ENCODE assay signal across 25 cellular contexts in the genomic region with DNA sequence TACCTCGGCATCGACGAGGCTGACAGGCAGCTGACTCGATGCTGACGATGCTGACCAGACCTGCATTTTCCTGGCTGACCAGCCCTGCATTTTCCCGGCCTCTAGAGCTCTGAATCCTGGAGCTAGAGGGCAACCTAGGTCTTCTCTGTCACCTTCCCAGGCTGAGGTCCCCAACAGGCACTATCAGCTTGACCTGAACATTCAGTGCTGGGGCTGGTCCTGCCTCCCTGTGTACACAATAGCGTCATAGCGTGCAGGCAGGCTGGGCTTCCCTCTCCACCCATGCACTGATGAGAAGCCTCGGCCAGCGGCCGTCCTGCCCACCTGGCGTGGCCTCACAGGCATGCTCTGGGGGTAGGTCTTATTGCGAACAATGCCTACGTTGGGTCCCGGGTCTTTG.
DNase-seq lines count a peak whose midpoint lies in the region; ATAC-seq, FAIRE-seq and TF ChIP-seq lines count a peak whose summit lies in the region.
"Had no signal": no experiment of that assay in that cellular context is flagged by ENCODE, and none has a peak within 500 bp of the region (broad histone marks: within the 10 kb centered on the region; RNA-seq: fewer than 3 reads in every experiment).

No MANE protein-coding gene starts in this region.

- H2BK20ac ChIP-seq in IMR-90 (ENCODE audit: low read depth, low read length): no peak overlapping the region

- no peak overlapping the region for H2AK5ac ChIP-seq in IMR-90 (ENCODE audit: low read depth, low read length)

- H3K23ac ChIP-seq in IMR-90 (ENCODE audit: low read depth, low read length): no peak overlapping the region

- H2AFZ ChIP-seq in DND-41 (ENCODE audit: low read depth, low read length) (no peak overlapping the region), IMR-90 (replicated peaks; ENCODE audit: low read length, poor library complexity) (peak overlapping the region; percentile 43), HepG2 (ENCODE audit: low read length) (no peak overlapping the region)

- no peak for TF ChIP-seq RAD21 in IMR-90 (IDR thresholded peaks at IDR 0.05; ENCODE audit: low read length)
- no peak for TF ChIP-seq RAD21 in HepG2 (CRISPR knock-in tag; IDR thresholded peaks at IDR 0.05)

- no peak overlapping the region for H4K8ac ChIP-seq in IMR-90 (ENCODE audit: low read depth in 2 of 2, low read length in 2 of 2)

- no peak overlapping the region for H3K56ac ChIP-seq in IMR-90 (ENCODE audit: extremely low read depth, insufficient read depth, low read length)

- BruUV-seq in IMR-90 (replicated peaks; lab: Mats Ljungman, UMichigan) (no TSS peak), HepG2 (replicated peaks; lab: Mats Ljungman, UMichigan) (no TSS peak), A673 (replicated peaks; lab: Mats Ljungman, UMichigan) (no TSS peak)

- H3K18ac ChIP-seq in IMR-90 (ENCODE audit: low read depth, low read length): no peak overlapping the region

- H4K20me1 ChIP-seq in DND-41 (ENCODE audit: insufficient read depth, low read length) (no peaks in the 10 kb centered on the region), IMR-90 (ENCODE audit: insufficient read depth, low read length) (no peaks in the 10 kb centered on the region; the same call in 1 of the 2 replicates), HepG2 (ENCODE audit: insufficient read depth, low read length) (peaks cover 4% of the 10 kb centered on the region; the same call in 1 of the 2 replicates)
- H4K20me1 ChIP-seq: BLaER1 had no signal

- CTCF ChIA-PET in IMR-90 (lab: Yijun Ruan, JAX): no interaction called here
- CTCF ChIA-PET in HepG2 (lab: Yijun Ruan, JAX; ENCODE audit: low intra/inter-chr PET ratio, low total read pairs): no interaction called here
- CTCF ChIA-PET in A673 (lab: Charles Lee): no interaction called here

- no peak overlapping the region for H2BK5ac ChIP-seq in IMR-90 (ENCODE audit: low read depth, low read length, poor library complexity, severe bottlenecking)

- no peak overlapping the region for H4K5ac ChIP-seq in IMR-90 (ENCODE audit: low read depth, low read length)

- no peak overlapping the region for H2BK15ac ChIP-seq in IMR-90 (ENCODE audit: low read depth, low read length)

- intact Hi-C loops in IMR-90 (cut with micrococcal nuclease): no loop called here
- intact Hi-C loops in HepG2 (cut with micrococcal nuclease; ENCODE audit: unreplicated experiment): no loop called here
- intact Hi-C loops in A673 (cut with micrococcal nuclease; ENCODE audit: unreplicated experiment): no loop called here

- H3K27me3 ChIP-seq in DND-41 (ENCODE audit: insufficient read depth, low read length, poor library complexity): no peaks in the 10 kb centered on the region
- peaks cover 13% of the 10 kb centered on the region for H3K27me3 ChIP-seq in IMR-90 (ENCODE audit: control insufficient read depth, insufficient read depth, low read length)
- no peaks in the 10 kb centered on the region for H3K27me3 ChIP-seq in HepG2 (ENCODE audit: control insufficient read depth in 1 of 2, insufficient read depth in 2 of 2, low read length in 2 of 2)
- no peaks in the 10 kb centered on the region for H3K27me3 ChIP-seq in A673 (replicated peaks; ENCODE audit: insufficient read depth, low read depth, low read length, poor library complexity)
- H3K27me3 ChIP-seq: ascending aorta, BLaER1, vagina had no signal

- dilution Hi-C loops in IMR-90 (cut with HindIII; ENCODE audit: low sequenced_read_pairs, unreplicated experiment): no loop called here

- TF ChIP-seq CTCF in DND-41 (IDR thresholded peaks at IDR 0.05; ENCODE audit: borderline replicate concordance, extremely low read depth, low read length, poor library complexity, severe bottlenecking) (no peak), IMR-90 (conservative IDR thresholded peaks at IDR 0.05; ENCODE audit: low read depth, low read length) (no peak), epithelial cell of esophagus (IDR thresholded peaks at IDR 0.05; ENCODE audit: insufficient read depth, low read depth, low read length, missing control alignments) (no peak), HepG2 (CRISPR knock-in tag; IDR thresholded peaks at IDR 0.05) (peak; percentile 15; the same call in 1 of the 2 replicates), A673 (conservative IDR thresholded peaks at IDR 0.05; ENCODE audit: low read depth, low read length) (no peak)

- no peak for TF ChIP-seq POLR2A in IMR-90 (IDR thresholded peaks at IDR 0.05; ENCODE audit: low read depth, low read length)
- TF ChIP-seq POLR2A in HepG2 (IDR thresholded peaks at IDR 0.05; ENCODE audit: insufficient read depth in 1 of 2, low read depth in 2 of 2, low read length in 2 of 2): no peak

- no peak overlapping the region for H2BK120ac ChIP-seq in IMR-90 (ENCODE audit: low read depth, low read length)

- H3K14ac ChIP-seq in IMR-90 (replicated peaks; ENCODE audit: low read depth, low read length): no peak overlapping the region

- H4K91ac ChIP-seq in IMR-90 (ENCODE audit: insufficient read depth, low read depth, low read length): no peak overlapping the region

- H3K4me3 ChIP-seq in DND-41 (ENCODE audit: low read depth in 1 of 2, low read length in 2 of 2) (no peak overlapping the region), IMR-90 (ENCODE audit: insufficient read depth, low read depth, low read length) (no peak overlapping the region), epithelial cell of esophagus (ENCODE audit: low read length) (no peak overlapping the region), HepG2 (replicated peaks in 1 of 3; ENCODE audit: insufficient read depth in 1 of 3, low read depth in 2 of 3, low read length in 3 of 3) (no peak overlapping the region), A673 (ENCODE audit: low read depth, low read length, poor library complexity, severe bottlenecking) (no peak overlapping the region)
- H3K4me3 ChIP-seq: ascending aorta, BLaER1, psoas muscle, thoracic aorta, vagina had no signal

- ATAC-seq in DND-41 (ENCODE audit: insufficient read depth, low read depth): no peak
- ATAC-seq in IMR-90 (ENCODE audit: low read depth): no peak
- ATAC-seq in HepG2: no peak; the same call in none of the 3 replicates
- no peak for ATAC-seq in GM19328 (IDR thresholded peaks at IDR 0.05; ENCODE audit: unreplicated experiment)
- ATAC-seq in HG03280 (IDR thresholded peaks at IDR 0.05; ENCODE audit: unreplicated experiment): no peak
- ATAC-seq: psoas muscle had no signal

- in situ Hi-C loops in IMR-90 (cut with MboI; ENCODE audit: low sequenced_read_pairs) (no loop called here), HepG2 (cut with HindIII; ENCODE audit: extremely low pct_ligation_motif_present, low pct_unique_long_range_greater_than_20kb) (no loop called here)

- H3K9me3 ChIP-seq in DND-41 (ENCODE audit: insufficient read depth, low read length, severe bottlenecking) (no peaks in the 10 kb centered on the region), IMR-90 (ENCODE audit: control insufficient read depth, insufficient read depth, low read length) (no peaks in the 10 kb centered on the region), HepG2 (ENCODE audit: low read length) (no peaks in the 10 kb centered on the region), A673 (ENCODE audit: low read depth, low read length, poor library complexity, severe bottlenecking) (no peaks in the 10 kb centered on the region)
- H3K9me3 ChIP-seq: ascending aorta, BLaER1, psoas muscle, thoracic aorta, vagina had no signal

- H3K4me1 ChIP-seq in DND-41 (ENCODE audit: insufficient read depth, low read length) (peaks cover 44% of the 10 kb centered on the region), IMR-90 (ENCODE audit: control insufficient read depth, insufficient read depth, low read length) (peaks cover 2% of the 10 kb centered on the region; the same call in 1 of the 2 replicates), HepG2 (ENCODE audit: insufficient read depth, low read length) (no peaks in the 10 kb centered on the region), A673 (ENCODE audit: insufficient read depth, low read length, poor library complexity, severe bottlenecking) (no peaks in the 10 kb centered on the region)
- H3K4me1 ChIP-seq: ascending aorta, vagina had no signal

- peak overlapping the region; percentile 65 for H2AK9ac ChIP-seq in IMR-90 (replicated peaks; ENCODE audit: low read depth, low read length, poor library complexity)

- no peak for FAIRE-seq in HepG2 (lab: Jason Lieb, UNC)

- no peak overlapping the region for H3K4ac ChIP-seq in IMR-90 (ENCODE audit: low read depth, low read length)

- H3K79me1 ChIP-seq in IMR-90 (ENCODE audit: low read depth in 1 of 2, low read length in 2 of 2): no peaks in the 10 kb centered on the region

- 61% methylated on average over 6 of the region's 15 CpGs; no CpG with 5 or more reads in 1 of the 2 experiments for WGBS in IMR-90 (ENCODE audit: extremely low coverage in 2 of 2, insufficient read length in 1 of 2), 2 experiments
- 92% methylated on average over 7 of the region's 15 CpGs for WGBS in HepG2 (ENCODE audit: low lambda C conversion rate)

- H3K79me2 ChIP-seq in DND-41 (ENCODE audit: insufficient read depth, low read length) (no peaks in the 10 kb centered on the region), HepG2 (ENCODE audit: insufficient read depth, low read length) (no peaks in the 10 kb centered on the region)

- POLR2A ChIA-PET in IMR-90 (lab: Charles Lee; ENCODE audit: unreplicated experiment): no interaction called here
- POLR2A ChIA-PET in HepG2 (lab: Yijun Ruan, JAX): no interaction called here
- POLR2A ChIA-PET in A673 (lab: Charles Lee; ENCODE audit: low non-redundant PET): no interaction called here

- TF ChIP-seq EP300 in HepG2 (IDR thresholded peaks at IDR 0.05; ENCODE audit: low read depth in 2 of 2, low read length in 2 of 2) (no peak), HepG2 (CRISPR knock-in tag; IDR thresholded peaks at IDR 0.05; ENCODE audit: borderline replicate concordance) (no peak)

- H3K27ac ChIP-seq in DND-41 (ENCODE audit: low read length) (peak overlapping the region; percentile 92), IMR-90 (ENCODE audit: insufficient read depth, low read length) (no peak overlapping the region), HepG2 (ENCODE audit: extremely low read length, insufficient read depth, low read length) (no peak overlapping the region), A673 (ENCODE audit: low read depth, low read length, poor library complexity, severe bottlenecking) (no peak overlapping the region)
- H3K27ac ChIP-seq: ascending aorta, BLaER1, HL-60, psoas muscle, thoracic aorta, vagina had no signal

- H3K9me1 ChIP-seq in IMR-90 (ENCODE audit: insufficient read depth, low read length): peaks cover 4% of the 10 kb centered on the region; the same call in 1 of the 2 replicates

- H3K9ac ChIP-seq in DND-41 (ENCODE audit: low read depth, low read length) (no peak overlapping the region), IMR-90 (ENCODE audit: low read depth, low read length) (no peak overlapping the region), HepG2 (ENCODE audit: insufficient read depth, low read depth, low read length) (no peak overlapping the region)
- H3K9ac ChIP-seq: BLaER1 had no signal

- H3K4me2 ChIP-seq in DND-41 (ENCODE audit: insufficient read depth, low read length): no peak overlapping the region
- no peak overlapping the region for H3K4me2 ChIP-seq in IMR-90 (ENCODE audit: low read depth, low read length)
- no peak overlapping the region for H3K4me2 ChIP-seq in HepG2 (ENCODE audit: low read depth, low read length)
- H3K4me2 ChIP-seq: BLaER1 had no signal

- no peak for DNase-seq in DND-41
- DNase-seq in IMR-90: no peak
- DNase-seq in epithelial cell of esophagus (ENCODE audit: low read depth): peak; percentile 41
- DNase-seq in HepG2 (ENCODE audit: low spot score): no peak
- no peak for DNase-seq in stimulated activated CD4-positive, alpha-beta T cell treated with anti-CD3 and anti-CD28 coated beads, Interleukin-4, amount 100 ng/mL, for 24 hours
- DNase-seq in A673 (ENCODE audit: low spot score): no peak
- DNase-seq: ACHN; activated CD4-positive, alpha-beta T cell treated with anti-CD3 and anti-CD28 coated beads, Interleukin-2, amount 50 U/mL, for 4 hours; activated CD4-positive, CD25-positive, alpha-beta regulatory T cell; activated CD8-positive, alpha-beta memory T cell treated with anti-CD3 and anti-CD28 coated beads, Interleukin-2, amount 50 U/mL, for 48 hours; activated naive CD8-positive, alpha-beta T cell treated with anti-CD3 and anti-CD28 coated beads for 36 hours; cerebellar nuclear complex; DMS53; H9; NCI-H1105 treated with DMSO at 0.1 percent for 48 hours; NCI-H2081 treated with DMSO at 0.1 percent for 48 hours; psoas muscle; stimulated activated CD4-positive, alpha-beta T cell treated with anti-CD3 and anti-CD28 coated beads, Interleukin-2, amount 100 ng/mL, for 48 hours had no signal

- H3K36me3 ChIP-seq in DND-41 (ENCODE audit: insufficient read depth, low read length) (no peaks in the 10 kb centered on the region), IMR-90 (ENCODE audit: control insufficient read depth, insufficient read depth, low read length) (no peaks in the 10 kb centered on the region), HepG2 (replicated peaks in 1 of 2; ENCODE audit: control insufficient read depth in 1 of 2, insufficient read depth in 2 of 2, low read length in 2 of 2) (peaks cover 17 to 66% of the 10 kb centered on the region in 2 experiments; a peak in 4 of 5 replicates), A673 (ENCODE audit: insufficient read depth, low read length, poor library complexity, severe bottlenecking) (no peaks in the 10 kb centered on the region)
- H3K36me3 ChIP-seq: ascending aorta, BLaER1, thoracic aorta, vagina had no signal
